ENCODE assay signal across 15 cellular contexts in the genomic region with DNA sequence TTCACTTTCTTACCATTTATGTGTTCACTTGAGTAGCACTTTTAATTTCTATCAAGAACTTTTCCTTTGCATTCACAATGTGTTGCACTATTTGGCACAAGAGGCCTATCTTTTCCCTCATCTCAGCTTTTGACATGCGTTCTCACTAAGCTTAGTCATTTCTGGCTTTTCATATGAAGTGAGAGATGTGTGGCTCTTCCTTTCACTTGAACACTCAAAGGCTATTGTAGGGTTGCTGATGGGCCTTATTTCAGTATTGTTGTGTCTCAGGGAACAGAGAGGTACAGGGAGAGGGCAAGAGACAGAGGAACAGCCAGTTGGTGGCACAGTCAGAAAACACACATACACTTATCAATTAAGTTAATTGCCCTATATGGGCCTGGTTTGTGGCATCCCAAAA.
DNase-seq lines count a peak whose midpoint lies in the region; ATAC-seq, FAIRE-seq and TF ChIP-seq lines count a peak whose summit lies in the region.
"Had no signal": no experiment of that assay in that cellular context is flagged by ENCODE, and none has a peak within 500 bp of the region (broad histone marks: within the 10 kb centered on the region; RNA-seq: fewer than 3 reads in every experiment).

No MANE protein-coding gene starts in this region.

- FAIRE-seq in GM12891 (lab: Jason Lieb, UNC) = peak; percentile 70

- no peak for DNase-seq in GM12891 (ENCODE audit: insufficient read length, low spot score)
- DNase-seq in COLO668 (lab: John Stamatoyannopoulos, UW; ENCODE audit: unreplicated experiment) = no peak
- DNase-seq in NCI-H82 treated with DMSO at 0.1 percent for 48 hours (lab: John Stamatoyannopoulos, UW; ENCODE audit: unreplicated experiment) = no peak
- no peak for DNase-seq in superior temporal gyrus (ENCODE audit: extremely low spot score)
- no peak for DNase-seq in stimulated activated naive CD4-positive, alpha-beta T cell (lab: John Stamatoyannopoulos, UW)
- DNase-seq: activated CD4-positive, alpha-beta T cell treated with anti-CD3 and anti-CD28 coated beads for 4 hours; effector CD4-positive, alpha-beta T cell; GF-D8; HFFc6; MM.1S; NCI-H526; trophoblast cell had no signal

- ATAC-seq in GM19035 (IDR thresholded peaks at IDR 0.05; ENCODE audit: unreplicated experiment) (peak; percentile 84), HG02588 (IDR thresholded peaks at IDR 0.05; ENCODE audit: unreplicated experiment) (peak; percentile 94), HG03342 (IDR thresholded peaks at IDR 0.05; ENCODE audit: unreplicated experiment) (peak; percentile 85)

- TF ChIP-seq POLR2A in GM12891 (IDR thresholded peaks at IDR 0.05; ENCODE audit: low read depth, low read length) = no peak

TF ChIP-seq in GM12891, 5 proteins besides CTCF, POLR2A, EP300 and RAD21:
- TF ChIP-seq PAX5 (IDR thresholded peaks at IDR 0.05; ENCODE audit: insufficient read depth, low read length, severe bottlenecking) (no peak), SPI1 (IDR thresholded peaks at IDR 0.05; ENCODE audit: low read depth, low read length) (0 out of 2 replicates have a peak, but pooled peaks have one; percentile 22)
